In genomic region chr2:139550341-139550740, GRCh38 we compare ENCODE assay signal across 3 cellular contexts.
"Had no signal": no experiment of that assay in that cellular context is flagged by ENCODE, and none has a peak within 500 bp of the region (broad histone marks: within the 10 kb centered on the region; RNA-seq: fewer than 3 reads in every experiment).

No MANE protein-coding gene starts in this region.

- ATAC-seq: GM12878 had no signal

- H3K4me3 ChIP-seq: GM12878 had no signal

- DNase-seq: GDM1, GF-D8 had no signal
